Comparison of ENCODE assay signal across 9 cellular contexts in the genomic region with DNA sequence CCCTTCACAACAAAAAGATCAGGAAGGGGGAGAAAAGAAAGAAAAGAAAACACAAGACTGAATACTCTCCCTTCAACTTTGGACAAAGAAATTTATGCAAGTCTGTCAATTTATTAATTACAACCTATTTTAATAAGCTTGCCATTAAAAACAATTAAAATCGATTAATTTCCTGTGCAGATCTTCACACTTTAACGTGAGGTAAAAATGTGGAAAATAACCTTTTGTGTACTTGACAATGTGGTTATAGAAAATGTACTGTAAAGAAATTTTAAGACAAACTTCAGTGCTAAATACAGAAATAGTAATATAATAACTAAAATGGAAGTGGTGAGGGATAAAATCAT. TPM values are rescaled to one million over a fixed set of nuclear protein-coding genes. Genes with fewer than 3 reads are reported as not detected.
DNase-seq lines count a peak whose midpoint lies in the region; TF ChIP-seq lines count a peak whose summit lies in the region.
"Had no signal": no experiment of that assay in that cellular context is flagged by ENCODE, and none has a peak within 500 bp of the region (broad histone marks: within the 10 kb centered on the region; RNA-seq: fewer than 3 reads in every experiment).

No MANE protein-coding gene starts in this region.

- H3K9me3 ChIP-seq in SJCRH30 (replicated peaks) (no peaks in the 10 kb centered on the region), esophagus muscularis mucosa (no peaks in the 10 kb centered on the region), skeletal muscle satellite cell (replicated peaks; ENCODE audit: low read length) (no peaks in the 10 kb centered on the region)
- H3K9me3 ChIP-seq: neutrophil had no signal

- TF ChIP-seq POLR2A in esophagus muscularis mucosa (IDR thresholded peaks at IDR 0.05; ENCODE audit: low read depth) (no peak), erythroblast (IDR thresholded peaks at IDR 0.05; ENCODE audit: low read length) (no peak)

- peak overlapping the region; percentile 93 for H3K4me3 Mint-ChIP-seq in T-helper 1 cell treated with Interleukin-12 subunit alpha and Interleukin-12 subunit beta and Interleukin-4 antibody, amounts not matched to agents 30 μg/mL and 1 μg/mL, for 36 hours

- H3K27me3 ChIP-seq in SJCRH30, result no peaks in the 10 kb centered on the region
- no peaks in the 10 kb centered on the region for H3K27me3 ChIP-seq in esophagus muscularis mucosa
- H3K27me3 ChIP-seq in skeletal muscle satellite cell (ENCODE audit: control insufficient read depth, insufficient read depth, low read length), result no peaks in the 10 kb centered on the region

- H3K27ac ChIP-seq in SJCRH30 (no peak overlapping the region), esophagus muscularis mucosa (replicated peaks in 1 of 4) (no peak overlapping the region)
- H3K27ac ChIP-seq: neutrophil had no signal

- peaks cover 5% of the 10 kb centered on the region for H3K36me3 Mint-ChIP-seq in T-helper 1 cell treated with Interleukin-12 subunit alpha and Interleukin-12 subunit beta and Interleukin-4 antibody, amounts not matched to agents 30 μg/mL and 1 μg/mL, for 36 hours (ENCODE audit: low read depth)

- H3K9me3 Mint-ChIP-seq in T-helper 1 cell treated with Interleukin-12 subunit alpha and Interleukin-12 subunit beta and Interleukin-4 antibody, amounts not matched to agents 30 μg/mL and 1 μg/mL, for 36 hours, result no peaks in the 10 kb centered on the region

- H3K36me3 ChIP-seq in SJCRH30 (no peaks in the 10 kb centered on the region), esophagus muscularis mucosa (no peaks in the 10 kb centered on the region), skeletal muscle satellite cell (ENCODE audit: insufficient read depth, low read length) (no peaks in the 10 kb centered on the region)
- H3K36me3 ChIP-seq: neutrophil had no signal

- no peak overlapping the region for H3K9ac ChIP-seq in skeletal muscle satellite cell (ENCODE audit: low read depth, low read length)

- peaks cover 8% of the 10 kb centered on the region for H3K27me3 Mint-ChIP-seq in T-helper 1 cell treated with Interleukin-12 subunit alpha and Interleukin-12 subunit beta and Interleukin-4 antibody, amounts not matched to agents 30 μg/mL and 1 μg/mL, for 36 hours (ENCODE audit: low read depth)

- no peak for TF ChIP-seq EP300 in esophagus muscularis mucosa (IDR thresholded peaks at IDR 0.05)

- TF ChIP-seq CTCF in esophagus muscularis mucosa (IDR thresholded peaks at IDR 0.05), result no peak

- H3K4me1 ChIP-seq in SJCRH30 (no peaks in the 10 kb centered on the region), esophagus muscularis mucosa (peaks cover 6 to 20% (median 11%) of the 10 kb centered on the region in 4 donors), skeletal muscle satellite cell (ENCODE audit: control insufficient read depth, insufficient read depth, low read length) (peaks cover 3% of the 10 kb centered on the region)

- WGBS in esophagus muscularis mucosa, result 51% methylated on average over 2 of the region's 2 CpGs

- intact Hi-C loops in esophagus muscularis mucosa (cut with DNase I), result loop anchor here (5.0 kb wide), 1 partner anchor 262 kb away; no protein-coding TSS in a partner anchor

- H3K4me3 ChIP-seq in SJCRH30 (peak overlapping the region; percentile 99), esophagus muscularis mucosa (peak overlapping the region; percentile 77 to 96 (median 92)), skeletal muscle satellite cell (ENCODE audit: low read length) (no peak overlapping the region)

- H3K27ac Mint-ChIP-seq in T-helper 1 cell treated with Interleukin-12 subunit alpha and Interleukin-12 subunit beta and Interleukin-4 antibody, amounts not matched to agents 30 μg/mL and 1 μg/mL, for 36 hours, result peak overlapping the region; percentile 47

- H3K4me2 ChIP-seq in skeletal muscle satellite cell (ENCODE audit: low read length), result peak overlapping the region; percentile 96

- H3K4me1 Mint-ChIP-seq in T-helper 1 cell treated with Interleukin-12 subunit alpha and Interleukin-12 subunit beta and Interleukin-4 antibody, amounts not matched to agents 30 μg/mL and 1 μg/mL, for 36 hours (ENCODE audit: low read depth), result peaks cover 21% of the 10 kb centered on the region

- DNase-seq in T-helper 1 cell, result no peak
- no peak for DNase-seq in SJCRH30
- no peak for DNase-seq in esophagus muscularis mucosa (ENCODE audit: extremely low spot score)
- DNase-seq in erythroblast (lab: John Stamatoyannopoulos, UW), result no peak
- no peak for DNase-seq in NCI-H2196 treated with DMSO at 0.1 percent for 48 hours (lab: John Stamatoyannopoulos, UW; ENCODE audit: unreplicated experiment)
- DNase-seq in NCI-H446 treated with DMSO at 0.1 percent for 48 hours (lab: John Stamatoyannopoulos, UW), result no peak

RNA-seq across cellular contexts. Expression of gene MLLT3, which starts 2.7 kb away (rescaled TPM):
- 26.6 and 30.9 TPM in 2 replicates for total RNA-seq in SJCRH30 (2014; rRNA removed; shearing (Covaris generic))
- total RNA-seq in esophagus muscularis mucosa, result 10 to 100 TPM; 14.1 to 30.7 (median 18.0) TPM
- total RNA-seq in skeletal muscle satellite cell (2012; rRNA removed), result 8.4 and 14.0 TPM in 2 replicates

RNA-seq across cellular contexts. Expression of gene FOCAD, which starts 59.1 kb away (rescaled TPM):
- total RNA-seq in SJCRH30 (2014; rRNA removed; shearing (Covaris generic)), result 24.1 and 28.1 TPM in 2 replicates
- 10 to 100 TPM; 17.6 to 27.2 (median 20.1) TPM for total RNA-seq in esophagus muscularis mucosa
- 47.4 and 53.7 TPM in 2 replicates for total RNA-seq in skeletal muscle satellite cell (2012; rRNA removed)
